31 cellular contexts compared by ENCODE assay signal in the genomic region with DNA sequence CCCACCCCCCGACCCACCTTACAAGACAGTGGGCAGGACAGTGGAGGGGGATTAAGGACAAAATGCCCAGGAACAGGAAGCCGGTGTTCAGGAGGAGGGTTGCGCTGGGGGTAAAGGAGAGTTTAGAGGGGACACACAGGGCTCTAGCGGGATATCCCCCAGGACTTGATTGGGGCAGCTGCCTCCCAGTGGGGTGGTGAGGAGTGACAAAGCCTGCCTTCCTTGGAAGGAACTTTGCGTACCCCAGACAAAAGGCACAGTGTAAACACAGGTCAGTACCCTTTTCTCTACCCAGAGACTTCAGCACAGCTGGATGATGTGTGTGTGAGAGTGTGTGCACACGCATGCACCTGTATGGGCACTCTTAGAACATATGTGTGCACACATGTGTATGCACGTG.
"Had no signal": no experiment of that assay in that cellular context is flagged by ENCODE, and none has a peak within 500 bp of the region (broad histone marks: within the 10 kb centered on the region; RNA-seq: fewer than 3 reads in every experiment).

No MANE protein-coding gene starts in this region.

- ATAC-seq: effector memory CD8-positive, alpha-beta T cell; mucosa of descending colon; psoas muscle; right cardiac atrium; stimulated activated memory B cell treated with anti-CD40 and anti-IgM and Interleukin-4, amounts not matched to agents 10 μg/mL and 1 μg/mL and 100 μg/mL, for 72 hours; stimulated activated naive CD8-positive, alpha-beta T cell treated with anti-CD3 and anti-CD28 coated beads, Interleukin-15, Interleukin-2, amounts not matched to agents 100 U/mL and 50 U/mL, for 24 hours had no signal

- H3K9me3 Mint-ChIP-seq: effector memory CD8-positive, alpha-beta T cell; immature natural killer cell; memory B cell; naive B cell; natural killer cell treated with Interleukin-12 subunit alpha and Interleukin-12 subunit beta and Interleukin-15 and Interleukin-18, amount 100 ng/mL, for 72 hours; stimulated activated memory B cell treated with anti-CD40 and anti-IgM and Interleukin-4, amounts not matched to agents 10 μg/mL and 1 μg/mL and 100 μg/mL, for 72 hours had no signal

- FAIRE-seq: endometrium had no signal

- DNase-seq: effector memory CD8-positive, alpha-beta T cell; erythroblast; esophagus squamous epithelium; foreskin melanocyte; glutamatergic neuron; heart right ventricle; hippocampal formation; immature natural killer cell; islet precursor cell; mucosa of descending colon; naive B cell; occipital lobe; ovary; posterior cingulate gyrus; psoas muscle; right cardiac atrium; sigmoid colon; stimulated activated CD4-positive, alpha-beta T cell treated with anti-CD3 and anti-CD28 coated beads, Interleukin-2, amount 100 ng/mL, for 24 hours; stimulated activated CD4-positive, alpha-beta T cell treated with anti-CD3 and anti-CD28 coated beads, Interleukin-4, amount 100 ng/mL, for 24 hours; stimulated activated naive CD8-positive, alpha-beta T cell treated with anti-CD3 and anti-CD28 coated beads, Interleukin-15, Interleukin-2, amounts not matched to agents 100 U/mL and 50 U/mL, for 24 hours; substantia nigra; testis; tibial artery had no signal

- H3K27ac ChIP-seq: coronary artery, esophagus squamous epithelium, heart right ventricle, ovary, psoas muscle, sigmoid colon, testis, tibial artery had no signal

- H3K4me3 Mint-ChIP-seq: effector memory CD8-positive, alpha-beta T cell; immature natural killer cell; memory B cell; mesothelial cell of epicardium; naive B cell; natural killer cell treated with Interleukin-12 subunit alpha and Interleukin-12 subunit beta and Interleukin-15 and Interleukin-18, amount 100 ng/mL, for 72 hours; stimulated activated memory B cell treated with anti-CD40 and anti-IgM and Interleukin-4, amounts not matched to agents 10 μg/mL and 1 μg/mL and 100 μg/mL, for 72 hours; type B pancreatic cell had no signal

- H3K36me3 Mint-ChIP-seq: immature natural killer cell; memory B cell; mesothelial cell of epicardium; naive B cell; natural killer cell treated with Interleukin-12 subunit alpha and Interleukin-12 subunit beta and Interleukin-15 and Interleukin-18, amount 100 ng/mL, for 72 hours; stimulated activated memory B cell treated with anti-CD40 and anti-IgM and Interleukin-4, amounts not matched to agents 10 μg/mL and 1 μg/mL and 100 μg/mL, for 72 hours; type B pancreatic cell had no signal

- H3K4me1 Mint-ChIP-seq: immature natural killer cell, mesothelial cell of epicardium had no signal

- H3K27me3 ChIP-seq: heart right ventricle, ovary, sigmoid colon, testis, tibial artery had no signal

- H3K27ac Mint-ChIP-seq: effector memory CD8-positive, alpha-beta T cell; immature natural killer cell; memory B cell; mesothelial cell of epicardium; type B pancreatic cell had no signal

- H3K9me3 ChIP-seq: esophagus squamous epithelium, heart right ventricle, mucosa of descending colon, ovary, psoas muscle, sigmoid colon, testis, tibial artery had no signal

- H3K27me3 Mint-ChIP-seq: memory B cell; naive B cell; natural killer cell treated with Interleukin-12 subunit alpha and Interleukin-12 subunit beta and Interleukin-15 and Interleukin-18, amount 100 ng/mL, for 72 hours; stimulated activated memory B cell treated with anti-CD40 and anti-IgM and Interleukin-4, amounts not matched to agents 10 μg/mL and 1 μg/mL and 100 μg/mL, for 72 hours had no signal

- H3K4me3 ChIP-seq: coronary artery, esophagus squamous epithelium, heart right ventricle, lung, mucosa of descending colon, ovary, psoas muscle, sigmoid colon, testis, tibial artery had no signal

- H3K4me1 ChIP-seq: sigmoid colon had no signal

- H3K36me3 ChIP-seq: esophagus squamous epithelium, heart right ventricle, ovary, sigmoid colon, tibial artery had no signal
